In the genomic region with DNA sequence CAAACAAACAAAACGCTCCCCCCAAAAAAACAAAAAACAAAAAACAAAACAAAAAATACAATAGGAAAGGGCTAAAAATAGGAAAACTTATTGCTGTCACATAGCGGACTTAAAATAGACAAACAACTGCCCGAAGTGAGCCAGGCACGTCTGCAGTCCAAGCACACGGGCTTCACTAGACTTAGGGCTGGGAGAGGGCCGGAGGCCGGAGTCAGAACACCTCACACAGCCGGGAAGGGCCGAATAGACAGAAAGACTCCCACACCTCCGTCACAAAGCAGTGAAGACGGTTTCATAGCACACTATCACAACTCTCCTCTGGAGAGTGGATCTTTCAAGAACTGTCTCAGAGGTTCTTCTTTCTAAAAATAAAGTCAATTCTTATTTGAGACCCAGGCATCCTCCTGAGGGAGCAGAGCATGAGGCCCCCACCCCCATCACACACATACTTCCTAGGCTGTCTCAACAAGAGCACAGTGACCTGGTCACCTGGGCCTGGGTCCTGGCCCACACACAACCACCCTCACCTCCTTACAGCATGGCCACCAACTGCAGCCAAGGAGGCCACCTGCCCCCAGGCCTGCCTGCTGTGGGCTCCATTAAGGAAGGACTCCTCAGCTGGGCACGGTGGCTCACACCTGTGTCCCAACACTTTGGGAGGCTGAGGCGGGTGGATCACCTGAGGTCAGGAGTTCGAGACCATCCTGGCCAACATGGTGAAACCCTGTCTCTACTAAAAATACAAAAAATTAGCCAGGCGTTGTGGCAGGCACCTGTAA, we compare ENCODE assay signal across 21 cellular contexts. TPM values are rescaled to one million over a fixed set of nuclear protein-coding genes. Genes with fewer than 3 reads are reported as not detected.
DNase-seq lines count a peak whose midpoint lies in the region; ATAC-seq, FAIRE-seq and TF ChIP-seq lines count a peak whose summit lies in the region.
"Had no signal": no experiment of that assay in that cellular context is flagged by ENCODE, and none has a peak within 500 bp of the region (broad histone marks: within the 10 kb centered on the region; RNA-seq: fewer than 3 reads in every experiment).

No MANE protein-coding gene starts in this region.

- H3K27ac ChIP-seq in K562 (ENCODE audit: extremely low read depth, low read depth, low read length), result no peak overlapping the region
- peak overlapping the region; percentile 90 to 98 for H3K27ac ChIP-seq in right atrium auricular region
- peak overlapping the region; percentile 58 to 98 (median 91) for H3K27ac ChIP-seq in sigmoid colon
- no peak overlapping the region for H3K27ac ChIP-seq in body of pancreas
- H3K27ac ChIP-seq: foreskin keratinocyte, vagina had no signal

- ATAC-seq in K562, result peak; percentile 58
- no peak for ATAC-seq in body of pancreas
- ATAC-seq: foreskin keratinocyte had no signal

- no peak overlapping the region for H2AFZ ChIP-seq in K562 (ENCODE audit: low read depth, low read length)

- no peaks in the 10 kb centered on the region for H3K9me3 ChIP-seq in K562 (replicated peaks; ENCODE audit: control insufficient read depth, insufficient read depth, low read depth, low read length)
- H3K9me3 ChIP-seq in right atrium auricular region, result no peaks in the 10 kb centered on the region
- no peaks in the 10 kb centered on the region for H3K9me3 ChIP-seq in sigmoid colon
- H3K9me3 ChIP-seq in body of pancreas, result no peaks in the 10 kb centered on the region
- H3K9me3 ChIP-seq: vagina had no signal

- H3K27me3 ChIP-seq in K562 (ENCODE audit: control insufficient read depth in 2 of 2, insufficient read depth in 2 of 2, low read length in 2 of 2) (no peaks in the 10 kb centered on the region), right atrium auricular region (no peaks in the 10 kb centered on the region), sigmoid colon (no peaks in the 10 kb centered on the region), body of pancreas (no peaks in the 10 kb centered on the region)
- H3K27me3 ChIP-seq: foreskin keratinocyte, vagina had no signal

- H3K9me1 ChIP-seq in K562 (ENCODE audit: control insufficient read depth, insufficient read depth, low read length), result no peaks in the 10 kb centered on the region

- CTCF ChIA-PET in K562 (lab: Yijun Ruan, JAX; ENCODE audit: low intra/inter-chr PET ratio), result no interaction called here

- H3K4me1 ChIP-seq in K562 (replicated peaks in 1 of 2; ENCODE audit: control insufficient read depth in 2 of 2, insufficient read depth in 2 of 2, low read length in 2 of 2), result peaks cover 2 to 25% of the 10 kb centered on the region in 2 experiments; a peak in 4 of 5 replicates
- H3K4me1 ChIP-seq in right atrium auricular region, result peaks cover 0 to 75% of the 10 kb centered on the region in 2 donors
- peaks cover 0 to 92% (median 72%) of the 10 kb centered on the region in 4 donors for H3K4me1 ChIP-seq in sigmoid colon
- H3K4me1 ChIP-seq in body of pancreas, result peaks cover 41% of the 10 kb centered on the region

- TF ChIP-seq CTCF in K562 (IDR thresholded peaks at IDR 0.05 in 2 of 3, conservative IDR thresholded peaks at IDR 0.05 in 1 of 3; ENCODE audit: insufficient read depth in 2 of 3, low read depth in 1 of 3, low read length in 3 of 3), result no peak
- TF ChIP-seq CTCF in right atrium auricular region (IDR thresholded peaks at IDR 0.05), result no peak
- no peak for TF ChIP-seq CTCF in sigmoid colon (IDR thresholded peaks at IDR 0.05)
- TF ChIP-seq CTCF in body of pancreas (IDR thresholded peaks at IDR 0.05), result no peak

- WGBS in K562 (ENCODE audit: insufficient coverage, low coverage, missing lambda C conversion rate), result 62% methylated on average over 14 of the region's 15 CpGs
- 89 to 94% methylated on average over 15 of the region's 15 CpGs for WGBS in sigmoid colon, 2 donors
- WGBS in body of pancreas, 2 donors, result 83 to 85% methylated on average over 13 to 15 of the region's 15 CpGs

- FAIRE-seq in GM12891 (lab: Jason Lieb, UNC) (no peak), K562 (lab: Jason Lieb, UNC) (no peak)
- FAIRE-seq: endothelial cell of umbilical vein had no signal

- no TSS peak for BruUV-seq in K562 (replicated peaks; lab: Mats Ljungman, UMichigan)

- in situ Hi-C loops in K562 (cut with MboI), result no loop called here

- no peak for TF ChIP-seq RAD21 in K562 (CRISPR knock-in tag; conservative IDR thresholded peaks at IDR 0.05 in 1 of 2, IDR thresholded peaks at IDR 0.05 in 1 of 2)

- TF ChIP-seq POLR2A in GM12891 (IDR thresholded peaks at IDR 0.05; ENCODE audit: low read depth, low read length), result peak; percentile 45; the same call in 1 of the 2 replicates
- no peak; the same call in 1 of the 2 replicates for TF ChIP-seq POLR2A in K562 (conservative IDR thresholded peaks at IDR 0.05)
- no peak for TF ChIP-seq POLR2A in sigmoid colon (IDR thresholded peaks at IDR 0.05)
- TF ChIP-seq POLR2A in body of pancreas (IDR thresholded peaks at IDR 0.05), result no peak

- H3K36me3 ChIP-seq in K562 (ENCODE audit: control insufficient read depth, insufficient read depth, low read length), result peaks cover 35% of the 10 kb centered on the region
- H3K36me3 ChIP-seq in right atrium auricular region, result peaks cover 14% of the 10 kb centered on the region
- peaks cover 0 to 25% (median 4%) of the 10 kb centered on the region in 4 donors for H3K36me3 ChIP-seq in sigmoid colon
- H3K36me3 ChIP-seq in body of pancreas (replicated peaks in 1 of 2; ENCODE audit: insufficient read depth in 1 of 2, low read depth in 2 of 2), result peaks cover 0 to 3% of the 10 kb centered on the region in 2 donors

- H3K4me3 ChIP-seq in K562, result no peak overlapping the region
- no peak overlapping the region for H3K4me3 ChIP-seq in right atrium auricular region
- no peak overlapping the region for H3K4me3 ChIP-seq in sigmoid colon
- H3K4me3 ChIP-seq in body of pancreas, result no peak overlapping the region
- H3K4me3 ChIP-seq: vagina had no signal

- no peak for TF ChIP-seq EP300 in K562 (IDR thresholded peaks at IDR 0.05; ENCODE audit: low read length)
- TF ChIP-seq EP300 in sigmoid colon (IDR thresholded peaks at IDR 0.05), result no peak

- H3K79me2 ChIP-seq in K562 (ENCODE audit: control insufficient read depth, insufficient read depth, low read length), result peaks cover 23% of the 10 kb centered on the region

- H4K20me1 ChIP-seq in K562 (replicated peaks; ENCODE audit: control insufficient read depth, insufficient read depth, low read length), result peaks cover 11% of the 10 kb centered on the region

- POLR2A ChIA-PET in K562 (lab: Yijun Ruan, JAX), result no interaction called here

- H3K4me2 ChIP-seq in K562 (ENCODE audit: insufficient read depth, low read length), result no peak overlapping the region

- intact Hi-C loops in K562 (cut with micrococcal nuclease) (no loop called here), sigmoid colon (cut with DNase I) (no loop called here), body of pancreas (cut with DNase I) (no loop called here), posterior vena cava (cut with DNase I) (no loop called here)

- DNase-seq in GM12891 (ENCODE audit: insufficient read length, low spot score) (no peak), K562 (ENCODE audit: extremely low read depth in 1 of 4, low spot score in 3 of 4) (no peak), right atrium auricular region (ENCODE audit: low spot score) (no peak), sigmoid colon (no peak), body of pancreas (no peak), NCI-H345 treated with DMSO at 0.1 percent for 48 hours (lab: John Stamatoyannopoulos, UW; ENCODE audit: unreplicated experiment) (no peak), posterior vena cava (ENCODE audit: low spot score) (no peak), cerebellar nuclear complex (lab: John Stamatoyannopoulos, UW) (no peak)
- DNase-seq: activated naive CD8-positive, alpha-beta T cell treated with anti-CD3 and anti-CD28 coated beads for 36 hours; CD4-positive, alpha-beta memory T cell; foreskin keratinocyte; H9; NCI-H1417; NCI-H2171 treated with DMSO at 0.1 percent for 48 hours; NCI-H748 treated with DMSO at 0.1 percent for 48 hours; SIG-M5; stimulated activated CD4-positive, alpha-beta T cell treated with anti-CD3 and anti-CD28 coated beads, Interleukin-2, amount 100 ng/mL, for 24 hours; T-helper 1 cell; WERI-Rb-1 had no signal

- peak overlapping the region in 1 of 2 experiments; percentile 73; a peak in 1 of 4 replicates for H3K9ac ChIP-seq in K562 (ENCODE audit: insufficient read depth in 1 of 2, low read depth in 2 of 2, low read length in 2 of 2)

RNA-seq across cellular contexts. Expression of a gene that starts 6.7 kb away (rescaled TPM):
- 9.3 TPM for polyA plus RNA-seq in GM12891 (2012; ENCODE audit: low read depth, missing spikeins)
- 7.5 and 18.1 TPM in 2 replicates for total RNA-seq in K562 (2011; cell fraction: chromatin; rRNA removed; ENCODE audit: low replicate concordance)
- total RNA-seq in K562 (2011; cell fraction: nucleolus; rRNA removed), result 5.4 and 6.3 TPM in 2 replicates
- total RNA-seq in K562 (2011; cell fraction: nucleoplasm; rRNA removed), result 9.8 and 13.9 TPM in 2 replicates
- total RNA-seq in K562 (2014; rRNA removed) (11.1 and 15.1 TPM in 2 replicates), K562 (2014; rRNA removed; fragmentation: Illumina TruSeq; extraction: Trizol) (21.4 and 22.6 TPM in 2 replicates), K562 (2015; rRNA removed; fragmentation: Illumina TruSeq; extraction: Trizol) (18.0 and 19.5 TPM in 2 replicates), K562 (2021) (16.9 and 17.5 TPM in 2 replicates), right atrium auricular region (10 to 100 TPM; 16.1 to 17.7 TPM), sigmoid colon (10 to 100 TPM; 18.6 to 27.1 (median 24.9) TPM), body of pancreas (10 to 100 TPM in 1 of 2 donors, 1 to 10 TPM in 1; 9.9 to 11.9 TPM), posterior vena cava (10 to 100 TPM; 29.0 to 30.4 TPM)
- polyA plus RNA-seq in K562 (2011; rRNA removed) (7.6 and 7.9 TPM in 2 replicates), K562 (2014; fragmentation: Illumina TruSeq; extraction: Trizol) (17.2 and 20.6 TPM in 2 replicates), K562 (2014; fragmentation: Nextera tagmentation; extraction: Ambion mirVana) (10 to 100 TPM in 1 of 2 experiments, 1 to 10 TPM in 1; 9.1 to 13.2 TPM), K562 (2014; rRNA removed) (9.9 and 11.2 TPM in 2 replicates), sigmoid colon (10 to 100 TPM; 13.2 to 15.6 (median 14.6) TPM)
- polyA plus RNA-seq in K562 (2011; cell fraction: cytosol; rRNA removed), result 3.5 and 6.5 TPM in 2 replicates
- 5.0 and 5.8 TPM in 2 replicates for polyA plus RNA-seq in K562 (2011; cell fraction: nucleus; rRNA removed)
- 8.6 and 12.2 TPM in 2 replicates for polyA plus RNA-seq in K562 (2012)
- 12.3 and 14.5 TPM in 2 replicates for polyA minus RNA-seq in K562 (2011; rRNA and poly(A)+ RNA removed)
- 10.3 and 10.5 TPM in 2 replicates for polyA minus RNA-seq in K562 (2011; cell fraction: cytosol; rRNA and poly(A)+ RNA removed)
- 4.0 and 7.8 TPM in 2 replicates for polyA minus RNA-seq in K562 (2011; cell fraction: nucleus; rRNA and poly(A)+ RNA removed)

RNA-seq across cellular contexts. Expression of a gene that starts 7.0 kb away (rescaled TPM):
- 50.7 TPM for polyA plus RNA-seq in GM12891 (2012; ENCODE audit: low read depth, missing spikeins)
- 34.1 and 36.6 TPM in 2 replicates for total RNA-seq in K562 (2011; cell fraction: chromatin; rRNA removed; ENCODE audit: low replicate concordance)
- 16.8 and 18.7 TPM in 2 replicates for total RNA-seq in K562 (2011; cell fraction: nucleolus; rRNA removed)
- 27.0 and 28.2 TPM in 2 replicates for total RNA-seq in K562 (2011; cell fraction: nucleoplasm; rRNA removed)
- total RNA-seq in K562 (2014; rRNA removed), result 25.2 and 25.6 TPM in 2 replicates
- 25.7 and 27.3 TPM in 2 replicates for total RNA-seq in K562 (2014; rRNA removed; fragmentation: Illumina TruSeq; extraction: Trizol)
- total RNA-seq in K562 (2015; rRNA removed; fragmentation: Illumina TruSeq; extraction: Trizol), result 27.0 and 28.5 TPM in 2 replicates
- 34.6 and 35.5 TPM in 2 replicates for total RNA-seq in K562 (2021)
- 13.0 and 19.1 TPM in 2 replicates for polyA plus RNA-seq in K562 (2011; rRNA removed)
- 5.5 and 7.4 TPM in 2 replicates for polyA plus RNA-seq in K562 (2011; cell fraction: cytosol; rRNA removed)
- polyA plus RNA-seq in K562 (2011; cell fraction: nucleus; rRNA removed), result 6.3 and 6.5 TPM in 2 replicates
- 35.5 TPM in 2 replicates for polyA plus RNA-seq in K562 (2012)
- 24.8 and 27.3 TPM in 2 replicates for polyA plus RNA-seq in K562 (2014; fragmentation: Illumina TruSeq; extraction: Trizol)
- polyA plus RNA-seq in K562 (2014; fragmentation: Nextera tagmentation; extraction: Ambion mirVana), result 10 to 100 TPM in 1 of 2 experiments, 1 to 10 TPM in 1; 5.0 to 11.8 TPM
- 33.5 and 35.3 TPM in 2 replicates for polyA plus RNA-seq in K562 (2014; rRNA removed)
- polyA minus RNA-seq in K562 (2011; rRNA and poly(A)+ RNA removed), result 4.3 and 7.4 TPM in 2 replicates
- polyA minus RNA-seq in K562 (2011; cell fraction: cytosol; rRNA and poly(A)+ RNA removed), result 5.2 and 7.9 TPM in 2 replicates
- 5.8 and 9.2 TPM in 2 replicates for polyA minus RNA-seq in K562 (2011; cell fraction: nucleus; rRNA and poly(A)+ RNA removed)
- total RNA-seq in right atrium auricular region, result 10 to 100 TPM; 21.3 to 53.2 TPM
- total RNA-seq in sigmoid colon, result 10 to 100 TPM; 35.7 to 39.0 (median 37.5) TPM
- 10 to 100 TPM; 33.9 to 67.3 (median 65.7) TPM for polyA plus RNA-seq in sigmoid colon
- total RNA-seq in body of pancreas, result 10 to 100 TPM; 15.2 to 32.2 TPM
- total RNA-seq in posterior vena cava, result 10 to 100 TPM; 33.9 to 40.3 TPM

RNA-seq across cellular contexts. Expression of a gene that starts 26.8 kb away (rescaled TPM):
- 5.1 TPM for polyA plus RNA-seq in GM12891 (2012; ENCODE audit: low read depth, missing spikeins)
- total RNA-seq in K562 (2011; cell fraction: chromatin; rRNA removed; ENCODE audit: low replicate concordance), result 5.1 and 21.8 TPM in 2 replicates
- total RNA-seq in K562 (2011; cell fraction: nucleolus; rRNA removed), result 24.5 and 24.8 TPM in 2 replicates
- total RNA-seq in K562 (2011; cell fraction: nucleoplasm; rRNA removed), result 9.7 and 11.4 TPM in 2 replicates
- total RNA-seq in K562 (2014; rRNA removed), result 24.8 and 29.5 TPM in 2 replicates
- total RNA-seq in K562 (2014; rRNA removed; fragmentation: Illumina TruSeq; extraction: Trizol), result 1.5 and 2.9 TPM in 2 replicates
- total RNA-seq in K562 (2015; rRNA removed; fragmentation: Illumina TruSeq; extraction: Trizol), result 12.3 and 12.4 TPM in 2 replicates
- 20.4 and 21.0 TPM in 2 replicates for total RNA-seq in K562 (2021)
- 5.1 and 6.6 TPM in 2 replicates for polyA plus RNA-seq in K562 (2011; rRNA removed)
- polyA plus RNA-seq in K562 (2011; cell fraction: cytosol; rRNA removed), result 7.6 and 28.9 TPM in 2 replicates
- 15.5 and 27.8 TPM in 2 replicates for polyA plus RNA-seq in K562 (2011; cell fraction: nucleus; rRNA removed)
- 7.5 and 13.1 TPM in 2 replicates for polyA plus RNA-seq in K562 (2012)
- polyA plus RNA-seq in K562 (2014; fragmentation: Illumina TruSeq; extraction: Trizol), result 3.2 and 10.1 TPM in 2 replicates
- polyA plus RNA-seq in K562 (2014; fragmentation: Nextera tagmentation; extraction: Ambion mirVana), result under 1 TPM; 0.10 to 0.50 TPM
- polyA plus RNA-seq in K562 (2014; rRNA removed), result 18.1 and 22.4 TPM in 2 replicates
- polyA minus RNA-seq in K562 (2011; rRNA and poly(A)+ RNA removed), result 1.4 and 2.6 TPM in 2 replicates
- 5.0 and 6.5 TPM in 2 replicates for polyA minus RNA-seq in K562 (2011; cell fraction: cytosol; rRNA and poly(A)+ RNA removed)
- polyA minus RNA-seq in K562 (2011; cell fraction: nucleus; rRNA and poly(A)+ RNA removed), result 13.2 and 14.3 TPM in 2 replicates
- 1 to 10 TPM; 4.4 to 7.4 TPM for total RNA-seq in right atrium auricular region
- total RNA-seq in sigmoid colon, result 10 to 100 TPM; 20.2 to 27.2 (median 22.7) TPM
- polyA plus RNA-seq in sigmoid colon, result 10 to 100 TPM in 1 of 3 donors, 1 to 10 TPM in 2; 4.2 to 18.1 (median 8.4) TPM
- 10 to 100 TPM in 1 of 2 donors, 1 to 10 TPM in 1; 7.9 to 10.4 TPM for total RNA-seq in body of pancreas
- 10 to 100 TPM; 16.2 to 18.0 TPM for total RNA-seq in posterior vena cava

RNA-seq across cellular contexts. Expression of a gene that starts 33.1 kb away (rescaled TPM):
- 44.2 TPM for polyA plus RNA-seq in GM12891 (2012; ENCODE audit: low read depth, missing spikeins)
- total RNA-seq in K562 (2011; cell fraction: chromatin; rRNA removed; ENCODE audit: low replicate concordance), result 63.0 and 253 TPM in 2 replicates
- 300 and 318 TPM in 2 replicates for total RNA-seq in K562 (2011; cell fraction: nucleolus; rRNA removed)
- 108 and 141 TPM in 2 replicates for total RNA-seq in K562 (2011; cell fraction: nucleoplasm; rRNA removed)
- total RNA-seq in K562 (2014; rRNA removed) (692 and 778 TPM in 2 replicates), K562 (2014; rRNA removed; fragmentation: Illumina TruSeq; extraction: Trizol) (90.5 and 91.6 TPM in 2 replicates), K562 (2015; rRNA removed; fragmentation: Illumina TruSeq; extraction: Trizol) (177 and 191 TPM in 2 replicates), K562 (2021) (558 and 570 TPM in 2 replicates), right atrium auricular region (100 to 1,000 TPM; 546 to 707 TPM), sigmoid colon (1,000 to 10,000 TPM; 1,303 to 1,696 (median 1,494) TPM), body of pancreas (100 to 1,000 TPM in 1 of 2 donors, 10 to 100 TPM in 1; 92.1 to 146 TPM), posterior vena cava (100 to 1,000 TPM; 354 to 709 TPM)
- polyA plus RNA-seq in K562 (2011; rRNA removed) (132 and 348 TPM in 2 replicates), K562 (2014; fragmentation: Illumina TruSeq; extraction: Trizol) (115 and 390 TPM in 2 replicates), K562 (2014; fragmentation: Nextera tagmentation; extraction: Ambion mirVana) (10 to 100 TPM; 23.9 to 44.5 TPM), K562 (2014; rRNA removed) (564 and 637 TPM in 2 replicates), sigmoid colon (1,000 to 10,000 TPM in 2 of 3 donors, 100 to 1,000 TPM in 1; 905 to 2,176 (median 1,086) TPM)
- 261 and 599 TPM in 2 replicates for polyA plus RNA-seq in K562 (2011; cell fraction: cytosol; rRNA removed)
- polyA plus RNA-seq in K562 (2011; cell fraction: nucleus; rRNA removed), result 742 and 1,022 TPM in 2 replicates
- polyA plus RNA-seq in K562 (2012), result 375 and 553 TPM in 2 replicates
- polyA minus RNA-seq in K562 (2011; rRNA and poly(A)+ RNA removed), result 34.8 and 43.6 TPM in 2 replicates
- polyA minus RNA-seq in K562 (2011; cell fraction: cytosol; rRNA and poly(A)+ RNA removed), result 164 and 287 TPM in 2 replicates
- polyA minus RNA-seq in K562 (2011; cell fraction: nucleus; rRNA and poly(A)+ RNA removed), result 93.2 and 131 TPM in 2 replicates

Comparison
In these comparisons a context has a peak if more than half of its experiments do, and no peak if none do; other contexts are left out.
1. H3K27ac ChIP-seq: peak in right atrium auricular region (2 of 2) and sigmoid colon (4 of 4); none in K562 (single experiment) and body of pancreas (0 of 4).